ENCODE assay signal across 8 cellular contexts in genomic region chr17:44198721-44199552, GRCh38. TPM values are rescaled to one million over a fixed set of nuclear protein-coding genes. Genes with fewer than 3 reads are reported as not detected.
DNase-seq lines count a peak whose midpoint lies in the region; ATAC-seq and TF ChIP-seq lines count a peak whose summit lies in the region.

No MANE protein-coding gene starts in this region.

- no peak for TF ChIP-seq CTCF in endodermal cell (conservative IDR thresholded peaks at IDR 0.05)

- H3K27me3 Mint-ChIP-seq in endodermal cell (ENCODE audit: insufficient read depth), result no peaks in the 10 kb centered on the region

- H3K27me3 ChIP-seq in endodermal cell (ENCODE audit: control insufficient read depth, insufficient read depth, low read length, poor library complexity, severe bottlenecking) (no peaks in the 10 kb centered on the region), subcutaneous abdominal adipose tissue (ENCODE audit: control insufficient read depth in 5 of 5, insufficient read depth in 4 of 5, low read length in 5 of 5) (no peaks in the 10 kb centered on the region)

- H3K9ac ChIP-seq in endodermal cell (ENCODE audit: extremely low read depth, low read length, poor library complexity, severe bottlenecking) (peak overlapping the region; percentile 79), subcutaneous abdominal adipose tissue (ENCODE audit: low read length in 5 of 5) (peak overlapping the region; percentile 68 to 90 (median 88))

- H3K4me3 ChIP-seq in endodermal cell (ENCODE audit: low read length) (peak overlapping the region; percentile 90), subcutaneous abdominal adipose tissue (ENCODE audit: low read depth in 1 of 5, low read length in 5 of 5) (peak overlapping the region; percentile 67 to 76 (median 73))

- H3K4me1 Mint-ChIP-seq in endodermal cell, result peaks cover 37% of the 10 kb centered on the region

- peaks cover 18% of the 10 kb centered on the region for H3K4me1 ChIP-seq in endodermal cell (ENCODE audit: control insufficient read depth, insufficient read depth, low read length)
- peaks cover 7 to 31% (median 29%) of the 10 kb centered on the region in 5 donors for H3K4me1 ChIP-seq in subcutaneous abdominal adipose tissue (ENCODE audit: control insufficient read depth in 5 of 5, insufficient read depth in 5 of 5, low read length in 5 of 5)

- DNase-seq in NCI-H1105 treated with DMSO at 0.1 percent for 48 hours (lab: John Stamatoyannopoulos, UW) (peak; percentile 13), NCI-H1105 (lab: John Stamatoyannopoulos, UW) (no peak), NCI-H2227 treated with DMSO at 0.1 percent for 48 hours (lab: John Stamatoyannopoulos, UW) (peak; percentile 10), endodermal cell (peak; percentile 93), mesenteric fat pad (ENCODE audit: low spot score) (peak; percentile 93)
- peak; percentile 83 for DNase-seq in activated CD8-positive, alpha-beta memory T cell treated with anti-CD3 and anti-CD28 coated beads for 24 hours

- 0% methylated on average over 57 of the region's 68 CpGs; no CpG with 5 or more reads in 1 of the 2 experiments for WGBS in endodermal cell (ENCODE audit: insufficient coverage in 1 of 2, insufficient read length in 1 of 2), 2 experiments

- H3K9me3 ChIP-seq in endodermal cell (ENCODE audit: control insufficient read depth, low read length) (no peaks in the 10 kb centered on the region), subcutaneous abdominal adipose tissue (ENCODE audit: control insufficient read depth in 5 of 5, low read length in 5 of 5) (no peaks in the 10 kb centered on the region)

- peak overlapping the region; percentile 78 for H3K4me3 Mint-ChIP-seq in endodermal cell

- peaks cover 37% of the 10 kb centered on the region for H3K36me3 Mint-ChIP-seq in endodermal cell (ENCODE audit: low read depth)

- no peaks in the 10 kb centered on the region for H3K9me3 Mint-ChIP-seq in endodermal cell

- peak; percentile 15 for ATAC-seq in HG02678 (IDR thresholded peaks at IDR 0.05; ENCODE audit: unreplicated experiment)

- H3K27ac ChIP-seq in endodermal cell (ENCODE audit: low read depth, low read length) (peak overlapping the region; percentile 90), subcutaneous abdominal adipose tissue (ENCODE audit: low read depth, low read length) (peak overlapping the region; percentile 84)

- peaks cover 38% of the 10 kb centered on the region for H3K36me3 ChIP-seq in endodermal cell (ENCODE audit: control insufficient read depth, insufficient read depth, low read length)
- H3K36me3 ChIP-seq in subcutaneous abdominal adipose tissue (ENCODE audit: control insufficient read depth in 5 of 5, insufficient read depth in 5 of 5, low read length in 5 of 5), result peaks cover 0 to 34% (median 26%) of the 10 kb centered on the region in 5 donors

- no peak overlapping the region for H3K27ac Mint-ChIP-seq in endodermal cell

RNA-seq across cellular contexts. Expression of gene ATXN7L3, which starts 0.7 kb away (rescaled TPM):
- total RNA-seq in endodermal cell (100 to 1,000 TPM; 118 to 144 TPM), mesenteric fat pad (64.5 TPM)
- 72.4 TPM for polyA plus RNA-seq in endodermal cell (2013, experiment 1 of 2)
- polyA plus RNA-seq in endodermal cell (2013, experiment 2 of 2), result 72.5 TPM

RNA-seq across cellular contexts. Expression of gene TMUB2, which starts 12.2 kb away (rescaled TPM):
- total RNA-seq in endodermal cell (10 to 100 TPM; 28.8 to 33.1 TPM), mesenteric fat pad (35.8 TPM)
- polyA plus RNA-seq in endodermal cell (2013, experiment 1 of 2), result 43.4 TPM
- polyA plus RNA-seq in endodermal cell (2013, experiment 2 of 2), result 38.5 TPM

RNA-seq across cellular contexts. Expression of gene UBTF, which starts 20.5 kb away (rescaled TPM):
- total RNA-seq in endodermal cell (10 to 100 TPM; 62.0 to 89.9 TPM), mesenteric fat pad (41.2 TPM)
- polyA plus RNA-seq in endodermal cell (2013, experiment 1 of 2), result 51.0 TPM
- polyA plus RNA-seq in endodermal cell (2013, experiment 2 of 2), result 48.4 TPM

RNA-seq across cellular contexts. Expression of gene ASB16, which starts 28.4 kb away (rescaled TPM):
- total RNA-seq in endodermal cell (under 1 TPM in 1 of 2 donors, not detected in 1; 0.53 TPM), mesenteric fat pad (not detected)
- polyA plus RNA-seq in endodermal cell (2013, experiment 1 of 2), result not detected
- 0.33 TPM for polyA plus RNA-seq in endodermal cell (2013, experiment 2 of 2)

RNA-seq across cellular contexts. Expression of gene HROB, which starts 57.2 kb away (rescaled TPM):
- 10 to 100 TPM; 20.9 to 23.4 TPM for total RNA-seq in endodermal cell
- polyA plus RNA-seq in endodermal cell (2013, experiment 1 of 2), result 10.5 TPM
- 12.0 TPM for polyA plus RNA-seq in endodermal cell (2013, experiment 2 of 2)
- total RNA-seq in mesenteric fat pad, result 0.74 TPM
